8 cellular contexts compared by ENCODE assay signal in the genomic region with DNA sequence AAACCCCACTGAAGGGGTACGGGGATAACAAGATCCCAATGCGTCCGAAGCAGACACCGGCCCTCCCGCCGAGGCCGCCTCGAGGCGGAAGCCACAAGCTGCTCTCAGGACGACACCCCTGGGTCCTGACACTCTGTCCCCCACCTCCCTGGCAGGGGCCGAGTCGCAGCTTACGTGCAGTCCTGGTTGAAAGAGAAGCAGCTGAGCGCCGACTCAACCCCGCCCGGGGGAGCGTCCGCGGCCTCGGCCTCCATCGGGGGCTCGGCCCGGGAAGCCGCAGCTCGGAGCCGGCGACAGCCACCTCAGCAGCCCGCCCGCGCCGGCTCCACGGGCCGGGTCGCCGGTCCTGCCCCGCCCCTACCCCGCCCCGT. TPM values are rescaled to one million over a fixed set of nuclear protein-coding genes. Genes with fewer than 3 reads are reported as not detected.
DNase-seq lines count a peak whose midpoint lies in the region; ATAC-seq lines count a peak whose summit lies in the region.

A gene with protein sequence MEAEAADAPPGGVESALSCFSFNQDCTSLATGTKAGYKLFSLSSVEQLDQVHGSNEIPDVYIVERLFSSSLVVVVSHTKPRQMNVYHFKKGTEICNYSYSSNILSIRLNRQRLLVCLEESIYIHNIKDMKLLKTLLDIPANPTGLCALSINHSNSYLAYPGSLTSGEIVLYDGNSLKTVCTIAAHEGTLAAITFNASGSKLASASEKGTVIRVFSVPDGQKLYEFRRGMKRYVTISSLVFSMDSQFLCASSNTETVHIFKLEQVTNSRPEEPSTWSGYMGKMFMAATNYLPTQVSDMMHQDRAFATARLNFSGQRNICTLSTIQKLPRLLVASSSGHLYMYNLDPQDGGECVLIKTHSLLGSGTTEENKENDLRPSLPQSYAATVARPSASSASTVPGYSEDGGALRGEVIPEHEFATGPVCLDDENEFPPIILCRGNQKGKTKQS (minus strand): TSS at position 329 of the 371 bp plus-strand sequence. CDS start 75 bp downstream, at position 254.

- peaks cover 48% of the 10 kb centered on the region for H3K4me1 ChIP-seq in CD8-positive, alpha-beta memory T cell (ENCODE audit: insufficient read depth, low read length)

- H3K36me3 Mint-ChIP-seq in CD8-positive, alpha-beta memory T cell, result peaks cover 0 to 6% (median 3%) of the 10 kb centered on the region in 3 donors
- H3K36me3 Mint-ChIP-seq in activated T-cell treated with anti-CD3 and anti-CD28 coated beads, Interleukin-2, amount 50 U/mL, for 72 hours (ENCODE audit: insufficient read depth in 2 of 2), result peaks cover 0 to 7% of the 10 kb centered on the region in 2 donors

- H3K36me3 ChIP-seq in CD8-positive, alpha-beta memory T cell (ENCODE audit: insufficient read depth, low read length), result no peaks in the 10 kb centered on the region

- CTCF ChIA-PET in CD8-positive, alpha-beta memory T cell (lab: Charles Lee), result interaction anchor here (0.6 to 5.9 kb wide), 13 partner anchors 12 to 399 kb away, joined by 3 to 48 read pairs (median 4); no protein-coding TSS in a partner anchor

- peak within 1 kb of the TSS; percentile 69 for H3K4me3 ChIP-seq in CD8-positive, alpha-beta memory T cell (ENCODE audit: low read length)

- peak within 1 kb of the TSS; percentile 87 to 91 (median 89) for H3K4me3 Mint-ChIP-seq in CD8-positive, alpha-beta memory T cell
- H3K4me3 Mint-ChIP-seq in activated T-cell treated with anti-CD3 and anti-CD28 coated beads, Interleukin-2, amount 50 U/mL, for 72 hours, result peak within 1 kb of the TSS; percentile 88 to 92

- peaks cover 56 to 63% (median 58%) of the 10 kb centered on the region in 3 donors for H3K4me1 Mint-ChIP-seq in CD8-positive, alpha-beta memory T cell
- H3K4me1 Mint-ChIP-seq in activated T-cell treated with anti-CD3 and anti-CD28 coated beads, Interleukin-2, amount 50 U/mL, for 72 hours (ENCODE audit: low read depth), result peaks cover 74% of the 10 kb centered on the region

- intact Hi-C loops in left cardiac atrium (cut with DNase I), result no loop called here

- peak within 1 kb of the TSS; percentile 64 to 98 (median 94) for H3K27ac Mint-ChIP-seq in CD8-positive, alpha-beta memory T cell
- peak within 1 kb of the TSS; percentile 95 for H3K27ac Mint-ChIP-seq in activated T-cell treated with anti-CD3 and anti-CD28 coated beads, Interleukin-2, amount 50 U/mL, for 72 hours

- POLR2A ChIA-PET in CD8-positive, alpha-beta memory T cell (lab: Charles Lee), result interaction anchor here (0.6 to 4.9 kb wide), 10 partner anchors 11 to 257 kb away, joined by 3 to 42 read pairs (median 4); a partner anchor contains a TSS

- no peaks in the 10 kb centered on the region for H3K27me3 ChIP-seq in CD8-positive, alpha-beta memory T cell (ENCODE audit: insufficient read depth, low read length, poor library complexity, severe bottlenecking)

- peak within 1 kb of the TSS; percentile 64 for H3K27ac ChIP-seq in CD8-positive, alpha-beta memory T cell (ENCODE audit: low read depth, low read length)

- ATAC-seq in GM19395 (IDR thresholded peaks at IDR 0.05; ENCODE audit: unreplicated experiment), result peak; percentile 41
- ATAC-seq in HG03439 (IDR thresholded peaks at IDR 0.05; ENCODE audit: unreplicated experiment), result peak; percentile 6
- peak in 1 of 2 donors; percentile 18 for ATAC-seq in activated T-cell treated with anti-CD3 and anti-CD28 coated beads, Interleukin-2, amount 50 U/mL, for 72 hours (replicated peaks in 1 of 2)
- no peak for ATAC-seq in left cardiac atrium

- H3K9me3 ChIP-seq in CD8-positive, alpha-beta memory T cell (ENCODE audit: low read length), result no peaks in the 10 kb centered on the region

- DNase-seq in CD8-positive, alpha-beta memory T cell, result no peak
- no peak for DNase-seq in activated T-cell treated with anti-CD3 and anti-CD28 coated beads, Interleukin-2, amount 50 U/mL, for 72 hours
- DNase-seq in left cardiac atrium (no peak), retina (peak; percentile 74), GF-D8 (lab: John Stamatoyannopoulos, UW) (no peak), NCI-H128 (lab: John Stamatoyannopoulos, UW; ENCODE audit: unreplicated experiment) (no peak)

- H3K27me3 Mint-ChIP-seq in CD8-positive, alpha-beta memory T cell, result no peaks in the 10 kb centered on the region
- H3K27me3 Mint-ChIP-seq in activated T-cell treated with anti-CD3 and anti-CD28 coated beads, Interleukin-2, amount 50 U/mL, for 72 hours (ENCODE audit: low read depth), result no peaks in the 10 kb centered on the region

- no peaks in the 10 kb centered on the region for H3K9me3 Mint-ChIP-seq in CD8-positive, alpha-beta memory T cell
- H3K9me3 Mint-ChIP-seq in activated T-cell treated with anti-CD3 and anti-CD28 coated beads, Interleukin-2, amount 50 U/mL, for 72 hours, result no peaks in the 10 kb centered on the region

RNA-seq across cellular contexts. Expression of the gene that starts here (rescaled TPM):
- total RNA-seq in CD8-positive, alpha-beta memory T cell, result 10 to 100 TPM in 1 of 2 experiments, 1 to 10 TPM in 1; 9.8 to 10.3 TPM
- polyA plus RNA-seq in CD8-positive, alpha-beta memory T cell, result 8.2 TPM
- total RNA-seq in activated T-cell treated with anti-CD3 and anti-CD28 coated beads, Interleukin-2, amount 50 U/mL, for 72 hours, result 10 to 100 TPM; 61.0 to 85.8 TPM
- total RNA-seq in left cardiac atrium, result 10 to 100 TPM; 35.8 to 74.3 TPM

Comparison
In these comparisons a context has a peak if more than half of its experiments do, and no peak if none do; other contexts are left out.
1. ATAC-seq: peak in GM19395 (single experiment) and HG03439 (single experiment); none in left cardiac atrium (0 of 2).